In the genomic region with DNA sequence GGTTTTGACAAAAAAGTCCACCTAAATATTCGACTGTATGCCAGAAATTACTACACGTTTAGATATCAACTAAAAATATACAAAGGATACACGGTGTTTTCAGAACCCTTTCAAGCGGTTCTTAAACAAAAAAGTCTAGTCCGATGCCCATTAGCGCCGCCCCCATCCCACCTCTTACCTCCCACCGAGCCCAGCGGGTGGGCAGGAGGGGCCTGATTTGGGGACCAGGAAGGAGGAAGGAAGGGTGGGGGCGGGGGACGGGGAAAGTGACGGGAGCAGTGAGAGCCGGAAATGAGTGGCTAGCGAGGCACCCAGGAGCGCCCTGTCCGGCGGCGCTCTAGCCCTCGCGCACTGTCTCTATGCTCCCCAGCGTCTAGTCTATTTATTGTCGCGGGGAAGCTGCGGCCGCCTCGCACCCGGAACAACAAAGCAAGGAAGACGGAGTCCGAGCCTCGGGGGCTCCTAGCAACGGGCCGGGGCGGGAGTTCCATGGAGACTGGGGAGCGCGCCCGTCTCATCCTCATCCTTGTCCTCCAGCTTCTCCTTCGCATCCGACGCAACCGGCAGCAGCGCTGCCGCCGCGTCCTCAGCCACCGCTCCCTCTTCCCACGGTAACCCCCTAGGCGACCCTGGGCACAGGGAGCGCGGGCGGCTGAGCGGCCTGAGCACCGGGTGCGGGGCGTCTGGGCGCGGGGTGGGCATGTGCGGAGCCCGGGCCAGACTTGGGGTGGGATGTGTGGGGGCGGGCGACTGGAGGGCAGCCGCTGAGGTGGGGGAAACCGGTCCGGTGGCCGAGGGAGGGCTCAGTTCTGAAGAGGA, we compare ENCODE assay signal across 8 cellular contexts. TPM values are rescaled to one million over a fixed set of nuclear protein-coding genes. Genes with fewer than 3 reads are reported as not detected.
DNase-seq lines count a peak whose midpoint lies in the region; ATAC-seq and TF ChIP-seq lines count a peak whose summit lies in the region.

TBPL1 (plus strand) TSS at position 410 of the 819 bp plus-strand sequence. CDS start 26,902 bp downstream, outside the sequence.

- H3K4me1 Mint-ChIP-seq in activated naive CD4-positive, alpha-beta T cell treated with anti-CD3 and anti-CD28 coated beads, Interleukin-2, amount 50 U/mL, for 24 hours: peaks cover 45% of the 10 kb centered on the region

- ATAC-seq in HG02588 (IDR thresholded peaks at IDR 0.05; ENCODE audit: unreplicated experiment) (peak; percentile 92), SK-N-SH treated with all-trans-retinoic acid at 6 μM for 48 hours (peak; percentile 96)

- POLR2A ChIA-PET in GM10248 (lab: Yijun Ruan, JAX): no interaction called here

- CTCF ChIA-PET in GM10248 (lab: Yijun Ruan, JAX): interaction anchor here (0.7 to 2.6 kb wide), 5 partner anchors 8 to 110 kb away, joined by 3 to 13 read pairs (median 7); no protein-coding TSS in a partner anchor

- peak; percentile 92 for DNase-seq in GM10248 (ENCODE audit: extremely low spot score)
- DNase-seq in NCI-H1048 (lab: John Stamatoyannopoulos, UW): peak; percentile 93
- peak; percentile 70 for DNase-seq in glomerular endothelial cell (ENCODE audit: extremely low read depth, low read depth, low spot score)
- DNase-seq in occipital lobe (lab: John Stamatoyannopoulos, UW): peak; percentile 96

- H3K9me3 Mint-ChIP-seq in activated naive CD4-positive, alpha-beta T cell treated with anti-CD3 and anti-CD28 coated beads, Interleukin-2, amount 50 U/mL, for 24 hours: no peaks in the 10 kb centered on the region

- peak within 1 kb of the TSS; percentile 81 for H3K27ac ChIP-seq in temporal lobe (ENCODE audit: low read depth, low read length)

- no peaks in the 10 kb centered on the region for H3K27me3 Mint-ChIP-seq in activated naive CD4-positive, alpha-beta T cell treated with anti-CD3 and anti-CD28 coated beads, Interleukin-2, amount 50 U/mL, for 24 hours

- peak within 1 kb of the TSS; percentile 98 for H3K27ac Mint-ChIP-seq in activated naive CD4-positive, alpha-beta T cell treated with anti-CD3 and anti-CD28 coated beads, Interleukin-2, amount 50 U/mL, for 24 hours

- no peak for TF ChIP-seq CTCF in GM10248 (IDR thresholded peaks at IDR 0.05; ENCODE audit: control extremely low read depth, extremely low read depth, low read depth, missing control alignments)

- no peaks in the 10 kb centered on the region for H3K36me3 Mint-ChIP-seq in activated naive CD4-positive, alpha-beta T cell treated with anti-CD3 and anti-CD28 coated beads, Interleukin-2, amount 50 U/mL, for 24 hours

- H3K4me3 Mint-ChIP-seq in activated naive CD4-positive, alpha-beta T cell treated with anti-CD3 and anti-CD28 coated beads, Interleukin-2, amount 50 U/mL, for 24 hours: peak within 1 kb of the TSS; percentile 99

TF ChIP-seq in SK-N-SH treated with all-trans-retinoic acid at 6 μM for 48 hours, 23 proteins besides CTCF, POLR2A, EP300 and RAD21:
- no peak for TF ChIP-seq CSDC2 (CRISPR knock-in tag; IDR thresholded peaks at IDR 0.05)
- no peak for TF ChIP-seq BACH2 (CRISPR knock-in tag; IDR thresholded peaks at IDR 0.05; ENCODE audit: borderline replicate concordance)
- no peak for TF ChIP-seq ISL1 (CRISPR knock-in tag; IDR thresholded peaks at IDR 0.05)
- TF ChIP-seq OSR1 (CRISPR knock-in tag; IDR thresholded peaks at IDR 0.05): no peak
- TF ChIP-seq ZNF70 (CRISPR knock-in tag; IDR thresholded peaks at IDR 0.05): no peak
- no peak for TF ChIP-seq ZFP3 (CRISPR knock-in tag; IDR thresholded peaks at IDR 0.05)
- TF ChIP-seq, protein P1, sequence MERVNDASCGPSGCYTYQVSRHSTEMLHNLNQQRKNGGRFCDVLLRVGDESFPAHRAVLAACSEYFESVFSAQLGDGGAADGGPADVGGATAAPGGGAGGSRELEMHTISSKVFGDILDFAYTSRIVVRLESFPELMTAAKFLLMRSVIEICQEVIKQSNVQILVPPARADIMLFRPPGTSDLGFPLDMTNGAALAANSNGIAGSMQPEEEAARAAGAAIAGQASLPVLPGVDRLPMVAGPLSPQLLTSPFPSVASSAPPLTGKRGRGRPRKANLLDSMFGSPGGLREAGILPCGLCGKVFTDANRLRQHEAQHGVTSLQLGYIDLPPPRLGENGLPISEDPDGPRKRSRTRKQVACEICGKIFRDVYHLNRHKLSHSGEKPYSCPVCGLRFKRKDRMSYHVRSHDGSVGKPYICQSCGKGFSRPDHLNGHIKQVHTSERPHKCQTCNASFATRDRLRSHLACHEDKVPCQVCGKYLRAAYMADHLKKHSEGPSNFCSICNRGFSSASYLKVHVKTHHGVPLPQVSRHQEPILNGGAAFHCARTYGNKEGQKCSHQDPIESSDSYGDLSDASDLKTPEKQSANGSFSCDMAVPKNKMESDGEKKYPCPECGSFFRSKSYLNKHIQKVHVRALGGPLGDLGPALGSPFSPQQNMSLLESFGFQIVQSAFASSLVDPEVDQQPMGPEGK (CRISPR knock-in tag; IDR thresholded peaks at IDR 0.05; ENCODE audit: borderline replicate concordance): no peak
- no peak for TF ChIP-seq ESRRG (CRISPR knock-in tag; IDR thresholded peaks at IDR 0.05)
- TF ChIP-seq ARNTL (CRISPR knock-in tag; IDR thresholded peaks at IDR 0.05; ENCODE audit: borderline replicate concordance, low read depth): no peak
- TF ChIP-seq GLIS3 (CRISPR knock-in tag; IDR thresholded peaks at IDR 0.05): no peak
- no peak for TF ChIP-seq POU6F1 (CRISPR knock-in tag; IDR thresholded peaks at IDR 0.05; ENCODE audit: borderline replicate concordance, low read depth)
- TF ChIP-seq TSHZ2 (CRISPR knock-in tag; IDR thresholded peaks at IDR 0.05): no peak
- no peak for TF ChIP-seq TCF4 (CRISPR knock-in tag; IDR thresholded peaks at IDR 0.05; ENCODE audit: borderline replicate concordance)
- TF ChIP-seq TOX (CRISPR knock-in tag; IDR thresholded peaks at IDR 0.05; ENCODE audit: borderline replicate concordance): no peak
- TF ChIP-seq ZNF8 (CRISPR knock-in tag; IDR thresholded peaks at IDR 0.05): no peak
- no peak for TF ChIP-seq ZFP30 (CRISPR knock-in tag; IDR thresholded peaks at IDR 0.05)
- TF ChIP-seq CREB5 (CRISPR knock-in tag; IDR thresholded peaks at IDR 0.05; ENCODE audit: low read depth): no peak
- no peak for TF ChIP-seq RARB (CRISPR knock-in tag; IDR thresholded peaks at IDR 0.05)

RNA-seq across cellular contexts. Expression of gene TBPL1, which starts in this region (rescaled TPM):
- total RNA-seq in glomerular endothelial cell (18.2 and 20.7 TPM in 2 replicates), occipital lobe (41.0 TPM), temporal lobe (30.0 TPM)

Comparison
In these comparisons a context has a peak if more than half of its experiments do, and no peak if none do; other contexts are left out.
1. Peak in every context shown above with its lines: DNase-seq, ATAC-seq and H3K27ac ChIP-seq.